9 cellular contexts compared by ENCODE assay signal in genomic region chr12:124609041-124609984, GRCh38. TPM values are rescaled to one million over a fixed set of nuclear protein-coding genes. Genes with fewer than 3 reads are reported as not detected.
DNase-seq lines count a peak whose midpoint lies in the region; ATAC-seq and TF ChIP-seq lines count a peak whose summit lies in the region.
"Had no signal": no experiment of that assay in that cellular context is flagged by ENCODE, and none has a peak within 500 bp of the region (broad histone marks: within the 10 kb centered on the region; RNA-seq: fewer than 3 reads in every experiment).

No MANE protein-coding gene starts in this region.

- peak overlapping the region; percentile 19; the same call in 1 of the 2 replicates for H3K9ac ChIP-seq in PC-3 (ENCODE audit: low read length)

- H3K4me2 ChIP-seq in PC-3 (ENCODE audit: low read length): peak overlapping the region; percentile 82
- no peak overlapping the region for H3K4me2 ChIP-seq in hepatocyte

- peaks cover 30% of the 10 kb centered on the region for H3K4me1 ChIP-seq in CD8-positive, alpha-beta T cell (ENCODE audit: insufficient read depth, low read length)
- peaks cover 30% of the 10 kb centered on the region for H3K4me1 ChIP-seq in PC-3 (ENCODE audit: insufficient read depth, low read length)
- H3K4me1 ChIP-seq in hepatocyte (ENCODE audit: insufficient read depth): peaks cover 36% of the 10 kb centered on the region
- H3K4me1 ChIP-seq: HAP-1 had no signal

- H3K27ac Mint-ChIP-seq in CD8-positive, alpha-beta T cell: peak overlapping the region; percentile 76
- H3K27ac Mint-ChIP-seq in IgD-negative memory B cell: peak overlapping the region; percentile 45 to 91 (median 80)

- POLR2A ChIA-PET in CD8-positive, alpha-beta T cell (lab: Charles Lee): interaction anchor here (1.0 to 1.4 kb wide), 3 partner anchors 10 to 42 kb away, joined by 3 read pairs; partner anchors contain the start of gene NCOR2
- POLR2A ChIA-PET in PC-3 (lab: Charles Lee; ENCODE audit: unreplicated experiment): no interaction called here

- H3F3A ChIP-seq in PC-3 (ENCODE audit: low read length, unreplicated experiment): peaks cover 6% of the 10 kb centered on the region

- peak; percentile 77 to 95 (median 90) for DNase-seq in CD8-positive, alpha-beta T cell
- DNase-seq in PC-3 (peak; percentile 96), hepatocyte (ENCODE audit: low spot score) (peak; percentile 94), Ammon's horn (ENCODE audit: low spot score) (no peak)
- peak; percentile 88 for DNase-seq in activated effector memory CD4-positive, alpha-beta T cell treated with Interleukin-2 at 50 U/mL for 16 hours
- DNase-seq in stimulated activated CD4-positive, alpha-beta T cell treated with anti-CD3 and anti-CD28 coated beads, Interleukin-2, amount 100 ng/mL, for 4 hours (ENCODE audit: low read depth): peak; percentile 65

- H3K4me3 ChIP-seq in CD8-positive, alpha-beta T cell (ENCODE audit: low read depth, low read length): peak overlapping the region; percentile 21
- H3K4me3 ChIP-seq in PC-3 (ENCODE audit: low read length): peak overlapping the region; percentile 55
- H3K4me3 ChIP-seq in hepatocyte: no peak overlapping the region
- H3K4me3 ChIP-seq: HAP-1 had no signal

- H3K9me3 Mint-ChIP-seq in CD8-positive, alpha-beta T cell: no peaks in the 10 kb centered on the region
- peaks cover 0 to 6% (median 0%) of the 10 kb centered on the region in 3 donors for H3K9me3 Mint-ChIP-seq in IgD-negative memory B cell

- H4K20me1 ChIP-seq in PC-3 (ENCODE audit: low read length) (no peaks in the 10 kb centered on the region), hepatocyte (ENCODE audit: insufficient read depth, poor library complexity, severe bottlenecking) (no peaks in the 10 kb centered on the region)

- peak; percentile 93 for ATAC-seq in CD8-positive, alpha-beta T cell
- peak; percentile 68 for ATAC-seq in GM21360 (IDR thresholded peaks at IDR 0.05; ENCODE audit: unreplicated experiment)
- ATAC-seq in PC-3: peak; percentile 71

- H2AFZ ChIP-seq in PC-3 (ENCODE audit: low read length) (peak overlapping the region; percentile 38), hepatocyte (no peak overlapping the region)

- no peaks in the 10 kb centered on the region for H3K79me2 ChIP-seq in PC-3 (ENCODE audit: low read length)
- H3K79me2 ChIP-seq in hepatocyte: no peaks in the 10 kb centered on the region

- peak overlapping the region; percentile 82 for H3K4me3 Mint-ChIP-seq in CD8-positive, alpha-beta T cell
- peak overlapping the region; percentile 66 to 86 (median 75) for H3K4me3 Mint-ChIP-seq in IgD-negative memory B cell

- no peaks in the 10 kb centered on the region for H3K27me3 ChIP-seq in CD8-positive, alpha-beta T cell (ENCODE audit: insufficient read depth, low read length)
- H3K27me3 ChIP-seq in PC-3 (ENCODE audit: low read length): no peaks in the 10 kb centered on the region
- no peaks in the 10 kb centered on the region for H3K27me3 ChIP-seq in hepatocyte

- H3K27me3 Mint-ChIP-seq in CD8-positive, alpha-beta T cell (ENCODE audit: low read depth): no peaks in the 10 kb centered on the region
- peaks cover 6% of the 10 kb centered on the region for H3K27me3 Mint-ChIP-seq in IgD-negative memory B cell

- intact Hi-C loops in CD8-positive, alpha-beta T cell (cut with DNase I, micrococcal nuclease): loop anchor here (1.0 to 10.0 kb wide), 6 partner anchors 42 to 1855 kb away; partner anchors contain the start of genes NCOR2 (in 2 of the 2) and DENR (in 1 of the 2)
- intact Hi-C loops in PC-3 (cut with micrococcal nuclease): loop anchor here (2.0 kb wide), 3 partner anchors 27 to 73 kb away; no protein-coding TSS in a partner anchor

- no peaks in the 10 kb centered on the region for H3K36me3 Mint-ChIP-seq in CD8-positive, alpha-beta T cell
- H3K36me3 Mint-ChIP-seq in IgD-negative memory B cell: no peaks in the 10 kb centered on the region

- WGBS in hepatocyte (ENCODE audit: low lambda C conversion rate, missing lambda C conversion rate): 43% methylated on average over 25 of the region's 31 CpGs

- H3K9me2 ChIP-seq in PC-3 (replicated peaks; ENCODE audit: low read length) (no peaks in the 10 kb centered on the region), hepatocyte (replicated peaks; ENCODE audit: insufficient read depth) (no peaks in the 10 kb centered on the region)

- TF ChIP-seq CTCF in CD8-positive, alpha-beta T cell (IDR thresholded peaks at IDR 0.05): no peak
- no peak for TF ChIP-seq CTCF in PC-3 (conservative IDR thresholded peaks at IDR 0.05; ENCODE audit: low read depth, low read length)
- no peak for TF ChIP-seq CTCF in hepatocyte (IDR thresholded peaks at IDR 0.05; ENCODE audit: poor library complexity)

- no peaks in the 10 kb centered on the region for H3K9me3 ChIP-seq in CD8-positive, alpha-beta T cell (ENCODE audit: low read length)
- H3K9me3 ChIP-seq in PC-3 (ENCODE audit: low read length): peaks cover 2% of the 10 kb centered on the region; the same call in 1 of the 2 replicates
- no peaks in the 10 kb centered on the region for H3K9me3 ChIP-seq in hepatocyte (ENCODE audit: low read depth)
- H3K9me3 ChIP-seq: HAP-1 had no signal

- H3K4me1 Mint-ChIP-seq in CD8-positive, alpha-beta T cell (ENCODE audit: low read depth): peaks cover 37% of the 10 kb centered on the region
- peaks cover 19 to 21% (median 21%) of the 10 kb centered on the region in 3 donors for H3K4me1 Mint-ChIP-seq in IgD-negative memory B cell

- CTCF ChIA-PET in CD8-positive, alpha-beta T cell (lab: Charles Lee): interaction anchor here (1.5 kb wide), 1 partner anchor 162 kb away, joined by 3 read pairs; no protein-coding TSS in a partner anchor
- CTCF ChIA-PET in PC-3 (lab: Charles Lee): no interaction called here

- H3K27ac ChIP-seq in CD8-positive, alpha-beta T cell (ENCODE audit: low read depth, low read length): no peak overlapping the region
- peak overlapping the region; percentile 71 for H3K27ac ChIP-seq in PC-3 (ENCODE audit: low read length)
- peak overlapping the region; percentile 52 for H3K27ac ChIP-seq in hepatocyte

- BruUV-seq in PC-3 (replicated peaks; lab: Mats Ljungman, UMichigan): no TSS peak

- H3K36me3 ChIP-seq in CD8-positive, alpha-beta T cell (ENCODE audit: insufficient read depth, low read length): no peaks in the 10 kb centered on the region
- H3K36me3 ChIP-seq in PC-3 (ENCODE audit: low read depth, low read length): no peaks in the 10 kb centered on the region
- H3K36me3 ChIP-seq in hepatocyte (replicated peaks; ENCODE audit: insufficient read depth, low read depth): no peaks in the 10 kb centered on the region
- H3K36me3 ChIP-seq: HAP-1 had no signal

RNA-seq across cellular contexts. Expression of gene NCOR2, which starts 41.9 kb away (rescaled TPM):
- total RNA-seq in CD8-positive, alpha-beta T cell: 10 to 100 TPM; 96.5 to 97.8 TPM
- polyA plus RNA-seq in IgD-negative memory B cell (9.9 TPM), hepatocyte (121 and 136 TPM in 2 replicates)
- total RNA-seq in PC-3 (2014; rRNA removed) (117 and 218 TPM in 2 replicates), hepatocyte (12.9 and 40.3 TPM in 2 replicates)
